Comparison of ENCODE assay signal across 7 cellular contexts in genomic region chr11:49206999-49207398, GRCh38. TPM values are rescaled to one million over a fixed set of nuclear protein-coding genes. Genes with fewer than 3 reads are reported as not detected.
"Had no signal": no experiment of that assay in that cellular context is flagged by ENCODE, and none has a peak within 500 bp of the region (broad histone marks: within the 10 kb centered on the region; RNA-seq: fewer than 3 reads in every experiment).

No MANE protein-coding gene starts in this region.

RNA-seq across cellular contexts. Expression of gene FOLH1, which starts 1.4 kb away (rescaled TPM):
- total RNA-seq: chondrocyte, dermis blood vessel endothelial cell, fibroblast of villous mesenchyme, left ventricle myocardium inferior, mononuclear cell, natural killer cell, right atrium auricular region had no signal
